8 cellular contexts compared by ENCODE assay signal in genomic region chr2:121532347-121532766, GRCh38. TPM values are rescaled to one million over a fixed set of nuclear protein-coding genes. Genes with fewer than 3 reads are reported as not detected.
DNase-seq lines count a peak whose midpoint lies in the region; ATAC-seq and TF ChIP-seq lines count a peak whose summit lies in the region.

No MANE protein-coding gene starts in this region.

- H3K9me3 ChIP-seq in gastrocnemius medialis: no peaks in the 10 kb centered on the region

- in situ Hi-C loops in gastrocnemius medialis (cut with MboI; ENCODE audit: low sequenced_read_pairs in 4 of 4): loop anchor here in 3 of 4 donors (10.0 to 25.0 kb wide), 3 partner anchors 105 to 192 kb away; partner anchors contain the start of gene CLASP1 (in 1 of the 3)

- DNase-seq in SKM-1 treated with dmso at 0.1 percent for 144 hours (lab: John Stamatoyannopoulos, UW; ENCODE audit: unreplicated experiment) (peak; percentile 27), SKM-1 (lab: John Stamatoyannopoulos, UW; ENCODE audit: unreplicated experiment) (no peak), NCI-H82 treated with DMSO at 0.1 percent for 48 hours (lab: John Stamatoyannopoulos, UW; ENCODE audit: unreplicated experiment) (peak; percentile 25), choroid plexus epithelial cell (ENCODE audit: low read depth) (peak; percentile 68), gastrocnemius medialis (no peak)
- no peak for DNase-seq in activated CD4-positive, CD25-positive, alpha-beta regulatory T cell treated with anti-CD3 and anti-CD28 coated beads, Interleukin-2, amount 50 U/mL, for 72 hours

- H3K36me3 ChIP-seq in gastrocnemius medialis: no peaks in the 10 kb centered on the region

- no peak for ATAC-seq in gastrocnemius medialis
- no peak for ATAC-seq in GM19463 (IDR thresholded peaks at IDR 0.05; ENCODE audit: unreplicated experiment)
- ATAC-seq in HG03432 (IDR thresholded peaks at IDR 0.05; ENCODE audit: unreplicated experiment): no peak

- TF ChIP-seq POLR2A in gastrocnemius medialis (IDR thresholded peaks at IDR 0.05): no peak

- TF ChIP-seq CTCF in choroid plexus epithelial cell (conservative IDR thresholded peaks at IDR 0.05; ENCODE audit: low read depth, low read length): no peak
- TF ChIP-seq CTCF in gastrocnemius medialis (IDR thresholded peaks at IDR 0.05 in 4 of 5, conservative IDR thresholded peaks at IDR 0.05 in 1 of 5): no peak

- intact Hi-C loops in gastrocnemius medialis (cut with DNase I; ENCODE audit: low total_unique reads): loop anchor here (5.0 kb wide), 1 partner anchor 205 kb away; the partner anchor contains the start of gene NIFK

- H3K4me3 ChIP-seq in choroid plexus epithelial cell (ENCODE audit: low read depth, low read length) (no peak overlapping the region), gastrocnemius medialis (no peak overlapping the region)

- peaks cover 55 to 63% of the 10 kb centered on the region in 2 donors for H3K4me1 ChIP-seq in gastrocnemius medialis

- H3K27me3 ChIP-seq in gastrocnemius medialis: no peaks in the 10 kb centered on the region

- peak overlapping the region; percentile 85 to 95 (median 92) for H3K27ac ChIP-seq in gastrocnemius medialis

RNA-seq across cellular contexts. Expression of gene RNU4ATAC, which starts 1.7 kb away (rescaled TPM):
- not detected for total RNA-seq in gastrocnemius medialis

Comparison
In these comparisons a context has a peak if more than half of its experiments do, and no peak if none do; other contexts are left out.
1. DNase-seq: peak in SKM-1 treated with dmso at 0.1 percent for 144 hours (single experiment), NCI-H82 treated with DMSO at 0.1 percent for 48 hours (single experiment) and choroid plexus epithelial cell (single experiment); none in SKM-1 (single experiment), gastrocnemius medialis (0 of 2) and activated CD4-positive, CD25-positive, alpha-beta regulatory T cell treated with anti-CD3 and anti-CD28 coated beads, Interleukin-2, amount 50 U/mL, for 72 hours (single experiment).